In genomic region chr3:56812749-56813655, GRCh38 we compare ENCODE assay signal across 13 cellular contexts. TPM values are rescaled to one million over a fixed set of nuclear protein-coding genes. Genes with fewer than 3 reads are reported as not detected.
DNase-seq lines count a peak whose midpoint lies in the region; ATAC-seq and TF ChIP-seq lines count a peak whose summit lies in the region.
"Had no signal": no experiment of that assay in that cellular context is flagged by ENCODE, and none has a peak within 500 bp of the region (broad histone marks: within the 10 kb centered on the region; RNA-seq: fewer than 3 reads in every experiment).

No MANE protein-coding gene starts in this region.

- H3K27ac ChIP-seq in Panc1 (ENCODE audit: low read length) (peak overlapping the region; percentile 61), rectal smooth muscle tissue (ENCODE audit: low read depth, low read length) (peak overlapping the region; percentile 18), thyroid gland (peak overlapping the region in 1 of 3 donors; percentile 29)

- DNase-seq in NCI-H446 treated with DMSO at 0.1 percent for 48 hours (lab: John Stamatoyannopoulos, UW), result peak; percentile 6
- DNase-seq in NCI-H446 (lab: John Stamatoyannopoulos, UW), result no peak
- DNase-seq in Panc1 (ENCODE audit: low read depth, low spot score), result no peak
- peak; percentile 68 for DNase-seq in dermis blood vessel endothelial cell
- DNase-seq in NCI-H345 (lab: John Stamatoyannopoulos, UW), result no peak
- no peak for DNase-seq in thyroid gland
- DNase-seq: ACHN, anterior cingulate cortex, NCI-H1092 treated with DMSO at 0.1 percent for 48 hours had no signal

- POLR2A ChIA-PET in Panc1 (lab: Charles Lee), result interaction anchor here (0.6 kb wide), 1 partner anchor 110 kb away, joined by 4 read pairs; no protein-coding TSS in a partner anchor

- no TSS peak for BruUV-seq in Panc1 (replicated peaks; lab: Mats Ljungman, UMichigan)

- H3K9me3 ChIP-seq in Panc1 (ENCODE audit: control insufficient read depth, insufficient read depth, low read depth, low read length) (no peaks in the 10 kb centered on the region), thyroid gland (no peaks in the 10 kb centered on the region)

- in situ Hi-C loops in Panc1 (cut with HindIII; ENCODE audit: low pct_unique_long_range_greater_than_20kb, low sequenced_read_pairs), result no loop called here

- ATAC-seq in Panc1 (no peak), HG02623 (IDR thresholded peaks at IDR 0.05; ENCODE audit: unreplicated experiment) (no peak)
- ATAC-seq: sciatic nerve had no signal

- TF ChIP-seq POLR2A in thyroid gland (IDR thresholded peaks at IDR 0.05), result no peak

- no peak overlapping the region for H3K4me3 ChIP-seq in Panc1 (ENCODE audit: low read depth in 2 of 2, low read length in 2 of 2)
- no peak overlapping the region for H3K4me3 ChIP-seq in rectal smooth muscle tissue (ENCODE audit: low read length)
- no peak overlapping the region for H3K4me3 ChIP-seq in thyroid gland (replicated peaks in 1 of 3)
- H3K4me3 ChIP-seq: lung had no signal

- WGBS in thyroid gland, 2 donors, result 68 to 72% methylated on average over 2 of the region's 2 CpGs

- CTCF ChIA-PET in Panc1 (lab: Charles Lee), result no interaction called here

- intact Hi-C loops in Panc1 (cut with micrococcal nuclease; ENCODE audit: unreplicated experiment), result no loop called here
- intact Hi-C loops in thyroid gland (cut with DNase I), result no loop called here

- H3K27me3 ChIP-seq in Panc1 (ENCODE audit: control insufficient read depth, insufficient read depth, low read length), result no peaks in the 10 kb centered on the region
- no peaks in the 10 kb centered on the region for H3K27me3 ChIP-seq in rectal smooth muscle tissue (ENCODE audit: control insufficient read depth, insufficient read depth, low read length)
- H3K27me3 ChIP-seq in thyroid gland, result no peaks in the 10 kb centered on the region

- no peaks in the 10 kb centered on the region for H3K36me3 ChIP-seq in Panc1 (ENCODE audit: control insufficient read depth, insufficient read depth, low read length)
- H3K36me3 ChIP-seq in rectal smooth muscle tissue (ENCODE audit: control insufficient read depth, insufficient read depth, low read length), result no peaks in the 10 kb centered on the region
- H3K36me3 ChIP-seq in thyroid gland, result no peaks in the 10 kb centered on the region

- H3K9ac ChIP-seq in rectal smooth muscle tissue (ENCODE audit: low read length), result no peak overlapping the region

- TF ChIP-seq CTCF in Panc1 (IDR thresholded peaks at IDR 0.05) (no peak), thyroid gland (IDR thresholded peaks at IDR 0.05) (no peak)

- H3K4me1 ChIP-seq in Panc1 (ENCODE audit: control insufficient read depth, insufficient read depth, low read length) (no peaks in the 10 kb centered on the region), rectal smooth muscle tissue (ENCODE audit: control insufficient read depth, insufficient read depth, low read length) (peaks cover 6% of the 10 kb centered on the region), thyroid gland (peaks cover 14 to 18% of the 10 kb centered on the region in 2 donors)

RNA-seq across cellular contexts. Expression of gene ARHGEF3, which starts 11.3 kb away (rescaled TPM):
- total RNA-seq in Panc1 (2021; ENCODE audit: unreplicated experiment), result 19.8 TPM
- polyA plus RNA-seq in Panc1 (2012; ENCODE audit: insufficient read length), result 14.3 TPM
- total RNA-seq in dermis blood vessel endothelial cell, result 12.1 and 20.8 TPM in 2 replicates
- total RNA-seq in thyroid gland, result 10 to 100 TPM; 15.7 to 20.8 (median 18.8) TPM

Comparison
In these comparisons a context has a peak if more than half of its experiments do, and no peak if none do; other contexts are left out.
1. DNase-seq: peak in NCI-H446 treated with DMSO at 0.1 percent for 48 hours (single experiment) and dermis blood vessel endothelial cell (single experiment); none in NCI-H446 (0 of 2), Panc1 (single experiment), NCI-H345 (single experiment) and thyroid gland (0 of 2).